31 cellular contexts compared by ENCODE assay signal in genomic region chr4:184080674-184081073, GRCh38.
"Had no signal": no experiment of that assay in that cellular context is flagged by ENCODE, and none has a peak within 500 bp of the region (broad histone marks: within the 10 kb centered on the region; RNA-seq: fewer than 3 reads in every experiment).

No MANE protein-coding gene starts in this region.

- H2AFZ ChIP-seq: parathyroid adenoma had no signal

- DNase-seq: naive thymus-derived CD8-positive, alpha-beta T cell; nephron progenitor cell; occipital lobe; ovary; posterior cingulate gyrus; psoas muscle; right cardiac atrium; spleen; stimulated activated CD4-positive, alpha-beta T cell treated with anti-CD3 and anti-CD28 coated beads, Interleukin-12 subunit alpha, Interleukin-12 subunit beta, amount 100 ng/mL, for 4 hours; stimulated activated CD4-positive, alpha-beta T cell treated with anti-CD3 and anti-CD28 coated beads, Interleukin-1b, Interleukin-23, amount 100 ng/mL, for 48 hours; stimulated activated CD4-positive, alpha-beta T cell treated with anti-CD3 and anti-CD28 coated beads, Interleukin-4, amount 100 ng/mL, for 1 hour; stimulated activated CD4-positive, alpha-beta T cell treated with anti-CD3 and anti-CD28 coated beads, Interleukin-4, amount 100 ng/mL, for 4 hours; stimulated activated CD8-positive, alpha-beta memory T cell treated with anti-CD3 and anti-CD28 coated beads, Interleukin-4, amount 100 ng/mL, for 48 hours; stimulated activated naive CD4-positive, alpha-beta T cell; stimulated activated naive CD8-positive, alpha-beta T cell treated with anti-CD3 and anti-CD28 coated beads, Interleukin-15, amount 100 ng/mL, for 72 hours; stimulated activated naive CD8-positive, alpha-beta T cell treated with anti-CD3 and anti-CD28 coated beads, Interleukin-15, Interleukin-2, amounts not matched to agents 100 U/mL and 50 U/mL, for 24 hours; substantia nigra; testis; tibial artery; transverse colon; upper lobe of left lung had no signal

- H3K27me3 ChIP-seq: ovary, testis, tibial artery, transverse colon, upper lobe of left lung, vagina had no signal

- ATAC-seq: naive thymus-derived CD8-positive, alpha-beta T cell; psoas muscle; right cardiac atrium; sciatic nerve; stimulated activated memory B cell treated with anti-CD40 and anti-IgM and Interleukin-4, amounts not matched to agents 10 μg/mL and 1 μg/mL and 100 μg/mL, for 72 hours; stimulated activated naive CD8-positive, alpha-beta T cell treated with anti-CD3 and anti-CD28 coated beads, Interleukin-15, amount 100 ng/mL, for 72 hours; stimulated activated naive CD8-positive, alpha-beta T cell treated with anti-CD3 and anti-CD28 coated beads, Interleukin-15, Interleukin-2, amounts not matched to agents 100 U/mL and 50 U/mL, for 24 hours had no signal

- H3K4me1 Mint-ChIP-seq: naive thymus-derived CD8-positive, alpha-beta T cell; nephron progenitor cell; neural crest cell; stimulated activated memory B cell treated with anti-CD40 and anti-IgM and Interleukin-4, amounts not matched to agents 10 μg/mL and 1 μg/mL and 100 μg/mL, for 72 hours; stimulated activated naive CD8-positive, alpha-beta T cell treated with anti-CD3 and anti-CD28 coated beads, Interleukin-15, amount 100 ng/mL, for 72 hours had no signal

- H3K4me3 Mint-ChIP-seq: naive thymus-derived CD8-positive, alpha-beta T cell; natural killer cell treated with Interleukin-12 subunit alpha and Interleukin-12 subunit beta and Interleukin-15 and Interleukin-18, amount 100 ng/mL, for 72 hours; nephron progenitor cell; neural crest cell; stimulated activated memory B cell treated with anti-CD40 and anti-IgM and Interleukin-4, amounts not matched to agents 10 μg/mL and 1 μg/mL and 100 μg/mL, for 72 hours; stimulated activated naive CD8-positive, alpha-beta T cell treated with anti-CD3 and anti-CD28 coated beads, Interleukin-15, amount 100 ng/mL, for 72 hours had no signal

- H3K27ac Mint-ChIP-seq: natural killer cell treated with Interleukin-12 subunit alpha and Interleukin-12 subunit beta and Interleukin-15 and Interleukin-18, amount 100 ng/mL, for 72 hours; nephron progenitor cell; progenitor cell of endocrine pancreas; stimulated activated memory B cell treated with anti-CD40 and anti-IgM and Interleukin-4, amounts not matched to agents 10 μg/mL and 1 μg/mL and 100 μg/mL, for 72 hours had no signal

- H3K36me3 Mint-ChIP-seq: naive thymus-derived CD8-positive, alpha-beta T cell; natural killer cell treated with Interleukin-12 subunit alpha and Interleukin-12 subunit beta and Interleukin-15 and Interleukin-18, amount 100 ng/mL, for 72 hours; stimulated activated memory B cell treated with anti-CD40 and anti-IgM and Interleukin-4, amounts not matched to agents 10 μg/mL and 1 μg/mL and 100 μg/mL, for 72 hours had no signal

- H3K4me2 ChIP-seq: smooth muscle cell had no signal

- H3K36me3 ChIP-seq: ovary, spleen, suprapubic skin, tibial artery, transverse colon, upper lobe of left lung, vagina had no signal

- H3K27ac ChIP-seq: ovary, parathyroid adenoma, psoas muscle, skin epidermis, spleen, suprapubic skin, testis, tibial artery, transverse colon, upper lobe of left lung, vagina had no signal

- H3K9me3 Mint-ChIP-seq: natural killer cell treated with Interleukin-12 subunit alpha and Interleukin-12 subunit beta and Interleukin-15 and Interleukin-18, amount 100 ng/mL, for 72 hours; stimulated activated naive CD8-positive, alpha-beta T cell treated with anti-CD3 and anti-CD28 coated beads, Interleukin-15, amount 100 ng/mL, for 72 hours had no signal

- H3K4me1 ChIP-seq: parathyroid adenoma, psoas muscle, spleen, suprapubic skin, testis, tibial artery, transverse colon, upper lobe of left lung, vagina had no signal

- H3K9me3 ChIP-seq: ovary, suprapubic skin, testis, tibial artery, transverse colon, upper lobe of left lung, vagina had no signal

- H3K4me3 ChIP-seq: ovary, psoas muscle, skin epidermis, smooth muscle cell, spleen, suprapubic skin, testis, tibial artery, transverse colon, upper lobe of left lung, vagina had no signal

- H3K9ac ChIP-seq: parathyroid adenoma had no signal
